8 cellular contexts compared by ENCODE assay signal in the genomic region with DNA sequence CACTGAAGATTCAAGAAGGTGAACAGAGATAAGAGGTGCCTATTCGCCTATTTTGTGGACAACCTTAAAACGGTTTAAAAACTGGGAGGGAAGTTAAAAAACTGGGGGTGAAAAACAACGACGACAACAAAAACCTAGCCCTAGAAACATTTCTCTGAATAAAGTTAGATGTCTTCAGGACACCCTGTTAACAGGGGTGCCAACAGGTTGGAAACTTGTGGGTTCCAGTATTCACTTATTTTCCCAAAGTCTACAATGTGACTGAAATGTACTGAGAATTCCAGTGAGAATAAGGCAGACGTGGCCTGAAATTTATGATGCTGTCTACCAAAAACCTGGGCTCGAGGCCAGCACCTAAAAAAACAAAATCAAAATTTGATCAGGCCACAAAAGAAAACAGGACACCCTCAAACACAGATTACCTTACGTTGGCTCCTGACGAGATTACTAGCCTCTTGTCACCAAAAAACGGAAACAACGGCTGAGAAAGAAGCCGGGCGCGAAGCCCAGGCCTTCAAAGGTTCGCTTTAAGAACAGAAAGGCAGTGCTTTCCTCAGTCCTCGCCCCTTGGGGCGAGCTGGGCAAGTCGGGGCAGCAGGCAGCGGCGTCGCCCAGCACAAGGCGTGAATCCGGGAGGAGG. TPM values are rescaled to one million over a fixed set of nuclear protein-coding genes. Genes with fewer than 3 reads are reported as not detected.
A peak's percentile ranks its signal among the peaks of the same experiment; 100 is the strongest.
DNase-seq lines count a peak whose midpoint lies in the region; ATAC-seq, FAIRE-seq and TF ChIP-seq lines count a peak whose summit lies in the region.

No MANE protein-coding gene starts in this region.

- no peaks in the 10 kb centered on the region for H3K27me3 ChIP-seq in BLaER1
- H3K27me3 ChIP-seq in GM12878 (replicated peaks in 1 of 2; ENCODE audit: control insufficient read depth in 2 of 2, insufficient read depth in 2 of 2, low read length in 1 of 2) = no peaks in the 10 kb centered on the region
- H3K27me3 ChIP-seq in HepG2 (ENCODE audit: control insufficient read depth in 1 of 2, insufficient read depth in 2 of 2, low read length in 2 of 2) = no peaks in the 10 kb centered on the region

- H3K4me1 Mint-ChIP-seq in type B pancreatic cell (ENCODE audit: unreplicated experiment) = peaks cover 16% of the 10 kb centered on the region

- SMC1A ChIA-PET in GM12878 (lab: Charles Lee; ENCODE audit: uncharacterized antibody, unreplicated experiment) = interaction anchor here (0.9 to 2.1 kb wide), 6 partner anchors 11 to 384 kb away, joined by 3 to 9 read pairs (median 4); partner anchors contain the start of gene DDIAS

- BruUV-seq in GM12878 (replicated peaks; lab: Mats Ljungman, UMichigan) = TSS peak; percentile 74
- BruUV-seq in HepG2 (replicated peaks; lab: Mats Ljungman, UMichigan) = TSS peak; percentile 58

- H3K4me3 ChIP-seq in BLaER1 = peak overlapping the region; percentile 79
- H3K4me3 ChIP-seq in GM12878 = peak overlapping the region; percentile 78
- H3K4me3 ChIP-seq in HepG2 (replicated peaks in 1 of 3; ENCODE audit: insufficient read depth in 1 of 3, low read depth in 2 of 3, low read length in 3 of 3) = peak overlapping the region; percentile 68 to 91 (median 75)

- TF ChIP-seq EP300 in GM12878 (IDR thresholded peaks at IDR 0.05; ENCODE audit: borderline replicate concordance in 1 of 2, control insufficient read depth in 1 of 2, low read depth in 2 of 2, low read length in 2 of 2) = no peak
- no peak for TF ChIP-seq EP300 in HepG2 (IDR thresholded peaks at IDR 0.05; ENCODE audit: low read depth in 2 of 2, low read length in 2 of 2)
- no peak for TF ChIP-seq EP300 in HepG2 (CRISPR knock-in tag; IDR thresholded peaks at IDR 0.05; ENCODE audit: borderline replicate concordance)

- H3K36me3 Mint-ChIP-seq in type B pancreatic cell = peaks cover under 1% of the 10 kb centered on the region

- peaks cover 30% of the 10 kb centered on the region for H3K79me2 ChIP-seq in GM12878 (ENCODE audit: control insufficient read depth, insufficient read depth, low read length)
- peaks cover 9% of the 10 kb centered on the region for H3K79me2 ChIP-seq in HepG2 (ENCODE audit: insufficient read depth, low read length)

- POLR2A ChIA-PET in GM12878 (lab: Charles Lee) (interaction anchor here (1.0 to 2.2 kb wide), 8 partner anchors 8 to 387 kb away, joined by 3 to 15 read pairs (median 4); partner anchors contain the start of genes DDIAS, PCF11 and PRCP), HepG2 (lab: Yijun Ruan, JAX) (interaction anchor here (0.9 to 3.6 kb wide), 20 partner anchors 8 to 474 kb away, joined by 3 to 28 read pairs (median 4); partner anchors contain the start of genes ANKRD42, DDIAS, PCF11 and PRCP)

- intact Hi-C loops in GM12878 (cut with micrococcal nuclease; ENCODE audit: unreplicated experiment) (loop anchor here (5.0 to 10.0 kb wide), 2 partner anchors 223 to 690 kb away; no protein-coding TSS in a partner anchor), HepG2 (cut with micrococcal nuclease; ENCODE audit: unreplicated experiment) (loop anchor here (2.0 to 10.0 kb wide), 3 partner anchors 28 to 380 kb away; partner anchors contain the start of genes DDIAS and PRCP)

- under 1% methylated on average over 22 of the region's 22 CpGs for WGBS in GM12878 (ENCODE audit: insufficient coverage, insufficient replicate concordance, low lambda C conversion rate, missing lambda C conversion rate)
- 2% methylated on average over 17 of the region's 22 CpGs for WGBS in HepG2 (ENCODE audit: low lambda C conversion rate)

- TF ChIP-seq POLR2A in GM12878 (IDR thresholded peaks at IDR 0.05; ENCODE audit: low read depth, low read length) (no peak), HepG2 (IDR thresholded peaks at IDR 0.05; ENCODE audit: insufficient read depth in 1 of 2, low read depth in 2 of 2, low read length in 2 of 2) (no peak)

- H3K4me1 ChIP-seq in BLaER1 (peaks cover 49% of the 10 kb centered on the region), GM12878 (ENCODE audit: control insufficient read depth, insufficient read depth, low read length) (peaks cover 21% of the 10 kb centered on the region), HepG2 (ENCODE audit: insufficient read depth, low read length) (peaks cover 34% of the 10 kb centered on the region)

- peak overlapping the region; percentile 93 for H3K4me3 Mint-ChIP-seq in type B pancreatic cell

- H3K27ac Mint-ChIP-seq in type B pancreatic cell = peak overlapping the region; percentile 99

- peak overlapping the region; percentile 95 for H3K9ac ChIP-seq in BLaER1
- H3K9ac ChIP-seq in GM12878 (ENCODE audit: control insufficient read depth, insufficient read depth, low read length) = peak overlapping the region; percentile 94
- peak overlapping the region; percentile 94 for H3K9ac ChIP-seq in HepG2 (ENCODE audit: insufficient read depth, low read depth, low read length)

- H3K27ac ChIP-seq in BLaER1 = peak overlapping the region; percentile 97
- peak overlapping the region; percentile 96 for H3K27ac ChIP-seq in GM12878 (ENCODE audit: control insufficient read depth, insufficient read depth)
- H3K27ac ChIP-seq in HepG2 (ENCODE audit: extremely low read length, insufficient read depth, low read length) = peak overlapping the region; percentile 96

- H3K9me3 ChIP-seq in BLaER1 (no peaks in the 10 kb centered on the region), GM12878 (replicated peaks; ENCODE audit: control insufficient read depth, insufficient read depth, low read length) (no peaks in the 10 kb centered on the region), HepG2 (ENCODE audit: low read length) (no peaks in the 10 kb centered on the region)

- in situ Hi-C loops in GM12878 (cut with MboI) (loop anchor here (5.0 to 10.0 kb wide), 2 partner anchors 380 to 532 kb away; partner anchors contain the start of genes DDIAS and PRCP), HepG2 (cut with HindIII; ENCODE audit: extremely low pct_ligation_motif_present, low pct_unique_long_range_greater_than_20kb) (no loop called here)

- peak overlapping the region; percentile 89 for H3K4me2 ChIP-seq in BLaER1
- H3K4me2 ChIP-seq in GM12878 (ENCODE audit: control insufficient read depth, insufficient read depth) = peak overlapping the region; percentile 83
- H3K4me2 ChIP-seq in HepG2 (ENCODE audit: low read depth, low read length) = peak overlapping the region; percentile 79

- FAIRE-seq in GM12878 (lab: Jason Lieb, UNC) (no peak), HepG2 (lab: Jason Lieb, UNC) (no peak), HTR-8/SVneo (lab: Jason Lieb, UNC) (no peak)

- ATAC-seq in GM19455 (IDR thresholded peaks at IDR 0.05; ENCODE audit: unreplicated experiment) (peak; percentile 44), HG03469 (IDR thresholded peaks at IDR 0.05; ENCODE audit: unreplicated experiment) (peak; percentile 24), GM12878 (peak; percentile 72), HepG2 (peak; percentile 62)

- no peaks in the 10 kb centered on the region for H3K27me3 Mint-ChIP-seq in type B pancreatic cell

- RAD21 ChIA-PET in GM12878 (lab: Charles Lee; ENCODE audit: unreplicated experiment) = interaction anchor here (0.8 to 1.6 kb wide), 3 partner anchors 35 to 384 kb away, joined by 3 to 7 read pairs (median 5); partner anchors contain the start of genes ANKRD42 and DDIAS

- H4K20me1 ChIP-seq in BLaER1 (no peaks in the 10 kb centered on the region), GM12878 (ENCODE audit: control insufficient read depth, insufficient read depth) (no peaks in the 10 kb centered on the region), HepG2 (ENCODE audit: insufficient read depth, low read length) (no peaks in the 10 kb centered on the region)

- no peaks in the 10 kb centered on the region for H3K36me3 ChIP-seq in BLaER1
- H3K36me3 ChIP-seq in GM12878 (ENCODE audit: control insufficient read depth in 2 of 2, insufficient read depth in 2 of 2, low read length in 1 of 2) = no peaks in the 10 kb centered on the region
- H3K36me3 ChIP-seq in HepG2 (replicated peaks in 1 of 2; ENCODE audit: control insufficient read depth in 1 of 2, insufficient read depth in 2 of 2, low read length in 2 of 2) = no peaks in the 10 kb centered on the region

- no peaks in the 10 kb centered on the region for H3K9me3 Mint-ChIP-seq in type B pancreatic cell

- CTCF ChIA-PET in GM12878 (lab: Yijun Ruan, JAX) (interaction anchor here (0.6 to 1.9 kb wide), 5 partner anchors 8 to 375 kb away, joined by 3 to 8 read pairs (median 3); no protein-coding TSS in a partner anchor), HepG2 (lab: Yijun Ruan, JAX; ENCODE audit: low intra/inter-chr PET ratio, low total read pairs) (no interaction called here)

- TF ChIP-seq CTCF in GM12878 (IDR thresholded peaks at IDR 0.05 in 2 of 3, conservative IDR thresholded peaks at IDR 0.05 in 1 of 3; ENCODE audit: control insufficient read depth in 2 of 3, extremely low read depth in 1 of 3, insufficient read depth in 1 of 3, low read depth in 3 of 3, low read length in 3 of 3) (no peak), HepG2 (CRISPR knock-in tag; IDR thresholded peaks at IDR 0.05) (no peak), type B pancreatic cell (conservative IDR thresholded peaks at IDR 0.05) (no peak)

- DNase-seq in GM12878 (ENCODE audit: low read depth, low spot score) (no peak), HepG2 (ENCODE audit: low spot score) (no peak), type B pancreatic cell (ENCODE audit: extremely low spot score, unreplicated experiment) (no peak), DMS53 treated with DMSO at 0.1 percent for 48 hours (lab: John Stamatoyannopoulos, UW; ENCODE audit: unreplicated experiment) (no peak), HTR-8/SVneo (ENCODE audit: insufficient read length, low spot score) (no peak)

- H2AFZ ChIP-seq in GM12878 (ENCODE audit: control insufficient read depth, low read depth, low read length) = peak overlapping the region; percentile 97
- H2AFZ ChIP-seq in HepG2 (ENCODE audit: low read length) = no peak overlapping the region

- TF ChIP-seq RAD21 in GM12878 (IDR thresholded peaks at IDR 0.05; ENCODE audit: insufficient read depth, low read depth, low read length) (no peak), HepG2 (CRISPR knock-in tag; IDR thresholded peaks at IDR 0.05) (no peak)

RNA-seq across cellular contexts. Expression of gene CCDC90B, which starts 0.9 kb away (rescaled TPM):
- 51.3 and 57.7 TPM in 2 replicates for total RNA-seq in GM12878 (2013; cell fraction: nucleolus; rRNA removed)
- total RNA-seq in GM12878 (2014; rRNA removed) = 42.3 and 44.3 TPM in 2 replicates
- total RNA-seq in GM12878 (2014; rRNA removed; fragmentation: Illumina TruSeq; extraction: Trizol) = 60.2 and 64.5 TPM in 2 replicates
- total RNA-seq in GM12878 (2021) = 28.7 and 33.2 TPM in 2 replicates
- polyA plus RNA-seq in GM12878 (2011; ENCODE audit: low read depth) = 22.3 TPM
- polyA plus RNA-seq in GM12878 (2011; rRNA removed) = 40.9 and 66.3 TPM in 2 replicates
- polyA plus RNA-seq in GM12878 (2011; cell fraction: cytosol; rRNA removed) = 16.2 and 19.0 TPM in 2 replicates
- polyA plus RNA-seq in GM12878 (2011; cell fraction: nucleus; rRNA removed) = 22.4 and 24.9 TPM in 2 replicates
- 32.5 and 42.7 TPM in 2 replicates for polyA plus RNA-seq in GM12878 (2012)
- 58.2 and 76.2 TPM in 2 replicates for polyA plus RNA-seq in GM12878 (2014; fragmentation: Illumina TruSeq; extraction: Trizol)
- 10 to 100 TPM; 76.2 to 82.8 TPM for polyA plus RNA-seq in GM12878 (2014; fragmentation: Nextera tagmentation; extraction: Ambion mirVana)
- 46.7 and 48.3 TPM in 2 replicates for polyA plus RNA-seq in GM12878 (2014; rRNA removed)
- polyA plus RNA-seq in GM12878 (2016; fragmentation: Nextera tagmentation; extraction: Ambion mirVana) = 10 to 100 TPM; 85.0 to 91.5 TPM
- 19.0 and 25.8 TPM in 2 replicates for polyA minus RNA-seq in GM12878 (2011; rRNA and poly(A)+ RNA removed)
- polyA minus RNA-seq in GM12878 (2011; cell fraction: cytosol; rRNA and poly(A)+ RNA removed) = 12.0 and 18.4 TPM in 2 replicates
- polyA minus RNA-seq in GM12878 (2011; cell fraction: nucleus; rRNA and poly(A)+ RNA removed) = 38.0 and 57.7 TPM in 2 replicates
- total RNA-seq in HepG2 (2016; rRNA removed; fragmentation: Illumina TruSeq; extraction: Trizol) = 46.1 and 56.3 TPM in 2 replicates
- total RNA-seq in HepG2 (2016; cell fraction: cytosol; rRNA removed; fragmentation: Illumina TruSeq; extraction: Trizol; ENCODE audit: low read depth) = 35.5 and 36.0 TPM in 2 replicates
- 45.8 and 59.6 TPM in 2 replicates for total RNA-seq in HepG2 (2016; cell fraction: insoluble cytoplasmic fraction; rRNA removed; fragmentation: Illumina TruSeq; extraction: Trizol)
- 61.0 and 63.3 TPM in 2 replicates for total RNA-seq in HepG2 (2016; cell fraction: membrane; rRNA removed; fragmentation: Illumina TruSeq; extraction: Trizol)
- 29.1 and 29.5 TPM in 2 replicates for total RNA-seq in HepG2 (2016; cell fraction: nucleus; rRNA removed; fragmentation: Illumina TruSeq; extraction: Trizol)
- polyA plus RNA-seq in HepG2 (2011; rRNA removed) = 15.2 and 17.1 TPM in 2 replicates
- polyA plus RNA-seq in HepG2 (2011; cell fraction: cytosol; rRNA removed) = 12.4 and 15.3 TPM in 2 replicates
- polyA plus RNA-seq in HepG2 (2011; cell fraction: nucleus; rRNA removed) = 10.5 and 14.2 TPM in 2 replicates
- polyA plus RNA-seq in HepG2 (2012) = 20.7 and 28.8 TPM in 2 replicates
- polyA plus RNA-seq in HepG2 (2016; cell fraction: cytosol; fragmentation: Illumina TruSeq; extraction: Trizol; ENCODE audit: low read depth) = 28.9 and 42.1 TPM in 2 replicates
- polyA plus RNA-seq in HepG2 (2016; cell fraction: insoluble cytoplasmic fraction; fragmentation: Illumina TruSeq; extraction: Trizol; ENCODE audit: low read depth) = 53.4 and 61.7 TPM in 2 replicates
- 48.5 and 53.2 TPM in 2 replicates for polyA plus RNA-seq in HepG2 (2016; cell fraction: membrane; fragmentation: Illumina TruSeq; extraction: Trizol; ENCODE audit: low read depth)
- polyA plus RNA-seq in HepG2 (2016; cell fraction: nucleus; fragmentation: Illumina TruSeq; extraction: Trizol; ENCODE audit: insufficient read depth, low read depth) = 35.9 and 38.0 TPM in 2 replicates
- 21.0 and 28.5 TPM in 2 replicates for polyA minus RNA-seq in HepG2 (2011; rRNA and poly(A)+ RNA removed; ENCODE audit: low replicate concordance)
- 13.6 and 16.4 TPM in 2 replicates for polyA minus RNA-seq in HepG2 (2011; cell fraction: cytosol; rRNA and poly(A)+ RNA removed)
- polyA minus RNA-seq in HepG2 (2011; cell fraction: nucleus; rRNA and poly(A)+ RNA removed) = 56.9 and 58.7 TPM in 2 replicates
- 33.5 and 38.0 TPM in 2 replicates for total RNA-seq in type B pancreatic cell (ENCODE audit: low replicate concordance)
